In genomic region chr12:24902521-24903304, GRCh38 we compare ENCODE assay signal across 8 cellular contexts.
DNase-seq lines count a peak whose midpoint lies in the region; ATAC-seq, FAIRE-seq and TF ChIP-seq lines count a peak whose summit lies in the region.

No MANE protein-coding gene starts in this region.

- ATAC-seq in GM18505 (IDR thresholded peaks at IDR 0.05; ENCODE audit: unreplicated experiment): peak; percentile 46
- peak; percentile 46 for ATAC-seq in HG03064 (IDR thresholded peaks at IDR 0.05; ENCODE audit: low read depth, unreplicated experiment)

- no peak for FAIRE-seq in H54 (lab: Jason Lieb, UNC)

- DNase-seq in hypothalamus (lab: John Stamatoyannopoulos, UW) (peak in 38 of 51 donors; percentile 17 to 82 (median 50)), putamen (ENCODE audit: low spot score) (peak; percentile 41), NCI-H2029 (lab: John Stamatoyannopoulos, UW) (no peak), NK-92 (lab: John Stamatoyannopoulos, UW; ENCODE audit: unreplicated experiment) (no peak), H54 (ENCODE audit: insufficient read length, low spot score) (no peak)

- H3K27ac ChIP-seq in angular gyrus (ENCODE audit: low read depth, low read length): peak overlapping the region; percentile 82

- TF ChIP-seq POLR2A in GM18505 (IDR thresholded peaks at IDR 0.05; ENCODE audit: borderline replicate concordance, extremely low read depth, insufficient read depth, insufficient read length): no peak
- TF ChIP-seq POLR2A in H54 (IDR thresholded peaks at IDR 0.05; ENCODE audit: low read depth, low read length): no peak

Comparison
In these comparisons a context has a peak if more than half of its experiments do, and no peak if none do; other contexts are left out.
1. DNase-seq: peak in hypothalamus (38 of 51) and putamen (single experiment); none in NCI-H2029 (single experiment), NK-92 (single experiment) and H54 (single experiment).